In the genomic region with DNA sequence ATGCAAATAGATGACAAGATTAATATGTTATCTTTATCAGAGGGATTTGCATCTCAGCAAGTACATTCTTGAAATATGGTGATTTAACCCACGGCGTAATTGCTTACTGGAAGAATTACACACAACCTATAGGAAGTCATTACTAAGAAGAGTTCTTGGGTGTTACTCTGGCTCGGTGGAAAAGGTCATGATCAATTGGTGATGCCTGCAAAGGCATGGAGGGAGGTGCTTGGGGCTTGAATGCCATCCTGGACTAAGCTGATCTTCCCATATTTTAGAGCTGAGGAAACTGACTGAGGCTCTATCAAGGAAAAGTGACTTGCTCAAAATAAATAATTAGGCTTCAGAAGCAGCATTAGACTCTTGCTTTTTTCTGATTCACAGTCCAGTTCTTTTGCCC, we compare ENCODE assay signal across 19 cellular contexts.
DNase-seq lines count a peak whose midpoint lies in the region; ATAC-seq and TF ChIP-seq lines count a peak whose summit lies in the region.
"Had no signal": no experiment of that assay in that cellular context is flagged by ENCODE, and none has a peak within 500 bp of the region (broad histone marks: within the 10 kb centered on the region; RNA-seq: fewer than 3 reads in every experiment).

No MANE protein-coding gene starts in this region.

- peaks cover 40% of the 10 kb centered on the region for H3K4me1 Mint-ChIP-seq in mesothelial cell of epicardium

- H3K4me3 Mint-ChIP-seq in mesothelial cell of epicardium: no peak overlapping the region
- H3K4me3 Mint-ChIP-seq: CD4-positive, CD25-positive, alpha-beta regulatory T cell had no signal

- TF ChIP-seq CTCF in right atrium auricular region (IDR thresholded peaks at IDR 0.05): no peak
- no peak for TF ChIP-seq CTCF in heart right ventricle (IDR thresholded peaks at IDR 0.05)
- TF ChIP-seq CTCF in epithelial cell of esophagus (IDR thresholded peaks at IDR 0.05; ENCODE audit: insufficient read depth, low read depth, low read length, missing control alignments): no peak
- no peak for TF ChIP-seq CTCF in mesothelial cell of epicardium (IDR thresholded peaks at IDR 0.05; ENCODE audit: unreplicated experiment)
- no peak for TF ChIP-seq CTCF in OCI-LY7 (conservative IDR thresholded peaks at IDR 0.05; ENCODE audit: low read length)
- no peak for TF ChIP-seq CTCF in MM.1S (IDR thresholded peaks at IDR 0.05; ENCODE audit: low read length)

- H4K20me1 ChIP-seq in OCI-LY7 (ENCODE audit: insufficient read depth, low read length) (no peaks in the 10 kb centered on the region), MM.1S (ENCODE audit: insufficient read depth, low read length) (no peaks in the 10 kb centered on the region)

- H3F3A ChIP-seq in MM.1S (ENCODE audit: insufficient read depth, low read length): no peaks in the 10 kb centered on the region

- WGBS in heart right ventricle, 2 donors: 96 to 97% methylated on average over 3 of the region's 3 CpGs

- intact Hi-C loops in heart right ventricle (cut with DNase I) (no loop called here), OCI-LY7 (cut with micrococcal nuclease; ENCODE audit: unreplicated experiment) (no loop called here)

- CTCF ChIA-PET in OCI-LY7 (lab: Charles Lee; ENCODE audit: unreplicated experiment): no interaction called here

- H3K9me3 Mint-ChIP-seq in mesothelial cell of epicardium: no peaks in the 10 kb centered on the region

- H3K36me3 Mint-ChIP-seq in mesothelial cell of epicardium: no peaks in the 10 kb centered on the region
- H3K36me3 Mint-ChIP-seq: CD4-positive, CD25-positive, alpha-beta regulatory T cell had no signal

- H2AFZ ChIP-seq in OCI-LY7 (ENCODE audit: low read length) (no peak overlapping the region), MM.1S (ENCODE audit: low read length) (no peak overlapping the region)
- H2AFZ ChIP-seq: GM23248 had no signal

- H3K4me1 ChIP-seq in right atrium auricular region (peaks cover 0 to 12% of the 10 kb centered on the region in 2 donors), heart right ventricle (peaks cover 3 to 26% (median 12%) of the 10 kb centered on the region in 9 donors), OCI-LY7 (ENCODE audit: insufficient read depth, low read length, poor library complexity, severe bottlenecking) (no peaks in the 10 kb centered on the region), MM.1S (ENCODE audit: low read length) (peaks cover 12% of the 10 kb centered on the region)
- H3K4me1 ChIP-seq: BE2C, Caco-2, HAP-1 had no signal

- H3K27ac Mint-ChIP-seq in mesothelial cell of epicardium: peak overlapping the region; percentile 96

- H3K9me3 ChIP-seq in right atrium auricular region (no peaks in the 10 kb centered on the region), heart right ventricle (no peaks in the 10 kb centered on the region), OCI-LY7 (ENCODE audit: low read length) (no peaks in the 10 kb centered on the region), MM.1S (replicated peaks; ENCODE audit: insufficient read depth, low read length) (no peaks in the 10 kb centered on the region)
- H3K9me3 ChIP-seq: BE2C, Caco-2, HAP-1 had no signal

- no peak overlapping the region for H3K9ac ChIP-seq in MM.1S (ENCODE audit: low read length)
- H3K9ac ChIP-seq: GM23248 had no signal

- no TSS peak for BruUV-seq in OCI-LY7 (replicated peaks; lab: Mats Ljungman, UMichigan)

- H3K9me2 ChIP-seq in OCI-LY7 (ENCODE audit: insufficient read depth, low read length) (no peaks in the 10 kb centered on the region), MM.1S (replicated peaks; ENCODE audit: insufficient read depth, low read length) (no peaks in the 10 kb centered on the region)

- H3K79me2 ChIP-seq in OCI-LY7 (ENCODE audit: insufficient read depth, low read depth, low read length): no peaks in the 10 kb centered on the region
- H3K79me2 ChIP-seq in MM.1S (ENCODE audit: low read length): no peaks in the 10 kb centered on the region

- POLR2A ChIA-PET in OCI-LY7 (lab: Charles Lee): interaction anchor here (1.0 kb wide), 1 partner anchor 15 kb away, joined by 3 read pairs; no protein-coding TSS in a partner anchor

- H3K27me3 Mint-ChIP-seq in mesothelial cell of epicardium (ENCODE audit: low read depth): no peaks in the 10 kb centered on the region

- no peak overlapping the region for H3K4me2 ChIP-seq in OCI-LY7 (ENCODE audit: low read length)
- H3K4me2 ChIP-seq in MM.1S (ENCODE audit: low read depth, low read length): no peak overlapping the region

- H3K4me3 ChIP-seq in right atrium auricular region: no peak overlapping the region
- no peak overlapping the region for H3K4me3 ChIP-seq in heart right ventricle
- no peak overlapping the region for H3K4me3 ChIP-seq in epithelial cell of esophagus (ENCODE audit: low read length)
- H3K4me3 ChIP-seq in OCI-LY7 (ENCODE audit: low read depth, low read length, poor library complexity, severe bottlenecking): no peak overlapping the region
- H3K4me3 ChIP-seq in MM.1S (ENCODE audit: low read length): no peak overlapping the region
- H3K4me3 ChIP-seq: GM23248, HAP-1 had no signal

- ATAC-seq in heart right ventricle (no peak), GM21390 (IDR thresholded peaks at IDR 0.05; ENCODE audit: unreplicated experiment) (no peak)
- ATAC-seq: PC-3 had no signal

- peak; percentile 1 for DNase-seq in right atrium auricular region (ENCODE audit: low spot score)
- no peak for DNase-seq in heart right ventricle
- peak; percentile 24 for DNase-seq in epithelial cell of esophagus (ENCODE audit: low read depth)
- no peak for DNase-seq in mesothelial cell of epicardium (ENCODE audit: low spot score in 2 of 2, unreplicated experiment in 2 of 2)
- DNase-seq in OCI-LY7 (ENCODE audit: low spot score): no peak
- no peak for DNase-seq in MM.1S
- no peak for DNase-seq in GDM1 (lab: John Stamatoyannopoulos, UW)
- DNase-seq: BE2C; Caco-2; CD4-positive, CD25-positive, alpha-beta regulatory T cell; DMS153; GF-D8; GM23248; NCI-H1694 treated with DMSO at 0.1 percent for 48 hours; NCI-H510A; NCI-H82; PC-3 had no signal

- H3K36me3 ChIP-seq in right atrium auricular region (no peaks in the 10 kb centered on the region), heart right ventricle (no peaks in the 10 kb centered on the region), OCI-LY7 (ENCODE audit: insufficient read depth, low read length) (no peaks in the 10 kb centered on the region), MM.1S (replicated peaks; ENCODE audit: insufficient read depth, low read length) (no peaks in the 10 kb centered on the region)
- H3K36me3 ChIP-seq: BE2C, HAP-1 had no signal

- H3K27ac ChIP-seq in right atrium auricular region: no peak overlapping the region
- no peak overlapping the region for H3K27ac ChIP-seq in heart right ventricle
- H3K27ac ChIP-seq in OCI-LY7 (ENCODE audit: low read depth, low read length, poor library complexity, severe bottlenecking): no peak overlapping the region
- H3K27ac ChIP-seq in MM.1S (ENCODE audit: low read length): no peak overlapping the region
- H3K27ac ChIP-seq: GM23248 had no signal

- H3K27me3 ChIP-seq in right atrium auricular region: no peaks in the 10 kb centered on the region
- no peaks in the 10 kb centered on the region for H3K27me3 ChIP-seq in heart right ventricle
- H3K27me3 ChIP-seq in MM.1S (replicated peaks; ENCODE audit: insufficient read depth, low read length): no peaks in the 10 kb centered on the region
- H3K27me3 ChIP-seq: BE2C had no signal

Comparison
In these comparisons a context has a peak if more than half of its experiments do, and no peak if none do; other contexts are left out.
1. DNase-seq: peak in right atrium auricular region (single experiment) and epithelial cell of esophagus (single experiment); none in heart right ventricle (0 of 2), mesothelial cell of epicardium (0 of 2), OCI-LY7 (single experiment), MM.1S (single experiment) and GDM1 (single experiment).